In the genomic region with DNA sequence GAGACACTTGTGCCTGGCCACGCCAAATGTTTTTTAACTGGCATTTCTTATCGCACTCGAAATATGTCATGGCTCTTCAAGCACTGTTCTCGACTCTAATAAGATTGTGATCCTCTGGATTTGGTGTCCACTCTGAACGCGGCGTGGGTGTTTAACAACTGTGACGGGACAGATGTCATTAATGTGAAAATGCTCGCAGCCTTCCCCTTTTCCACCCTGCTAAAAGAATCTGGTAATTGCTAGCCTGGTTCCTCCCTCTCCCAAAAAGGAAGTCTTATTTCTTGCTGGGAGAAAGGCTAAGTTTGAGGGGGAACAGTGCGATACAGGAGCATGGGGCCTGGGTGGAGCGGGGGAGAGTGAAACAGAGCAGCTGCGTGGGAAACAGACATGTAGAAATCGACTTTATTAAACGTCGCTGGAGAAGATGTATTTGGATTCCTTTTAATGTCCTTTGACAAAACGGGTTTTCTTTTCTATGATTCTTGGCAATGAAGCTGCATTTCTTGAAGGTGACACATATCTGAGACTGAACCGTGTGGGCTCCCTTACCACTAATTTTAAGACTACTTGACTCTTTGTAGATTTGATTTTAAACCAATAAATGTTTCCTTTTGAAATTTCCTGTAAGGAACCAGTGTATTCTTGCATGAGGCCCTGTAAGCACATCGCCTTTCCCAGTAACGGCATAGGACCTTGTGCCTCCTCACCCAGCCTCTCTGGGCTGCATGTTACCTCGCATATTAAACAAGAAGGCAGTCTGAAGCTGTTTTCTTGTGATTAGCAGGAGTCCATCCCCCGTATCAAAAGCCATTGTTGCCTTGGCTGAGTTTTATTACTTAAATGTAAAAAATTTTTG, we compare ENCODE assay signal across 15 cellular contexts. TPM values are rescaled to one million over a fixed set of nuclear protein-coding genes. Genes with fewer than 3 reads are reported as not detected.
DNase-seq lines count a peak whose midpoint lies in the region; ATAC-seq, FAIRE-seq and TF ChIP-seq lines count a peak whose summit lies in the region.
"Had no signal": no experiment of that assay in that cellular context is flagged by ENCODE, and none has a peak within 500 bp of the region (broad histone marks: within the 10 kb centered on the region; RNA-seq: fewer than 3 reads in every experiment).

No MANE protein-coding gene starts in this region.

- H3K14ac ChIP-seq in H9 (ENCODE audit: insufficient read depth, low read length) (no peak overlapping the region), neuronal stem cell (ENCODE audit: low read length) (no peak overlapping the region)

- H4K8ac ChIP-seq in H9 (replicated peaks; ENCODE audit: insufficient read length, low read depth, low read length) (no peak overlapping the region), neuronal stem cell (ENCODE audit: low read depth, low read length) (no peak overlapping the region)

- no peak overlapping the region for H2AK5ac ChIP-seq in H9 (ENCODE audit: insufficient read length, low read length)
- H2AK5ac ChIP-seq in neuronal stem cell (ENCODE audit: low read depth, low read length): no peak overlapping the region

- H2AFZ ChIP-seq in H9 (ENCODE audit: low read length) (no peak overlapping the region), neuronal stem cell (ENCODE audit: low read length) (no peak overlapping the region)

- no peaks in the 10 kb centered on the region for H3K9me3 ChIP-seq in H9 (ENCODE audit: control insufficient read depth, low read depth, low read length)
- H3K9me3 ChIP-seq in kidney (ENCODE audit: control insufficient read depth in 1 of 2, low read length in 2 of 2): no peaks in the 10 kb centered on the region
- H3K9me3 ChIP-seq in skeletal muscle satellite cell (replicated peaks; ENCODE audit: low read length): no peaks in the 10 kb centered on the region
- H3K9me3 ChIP-seq in neuronal stem cell (replicated peaks in 1 of 2; ENCODE audit: control insufficient read depth in 2 of 2, insufficient read depth in 1 of 2, low read depth in 1 of 2, low read length in 2 of 2): peaks cover 0 to 1% of the 10 kb centered on the region in 2 donors
- H3K9me3 ChIP-seq: right lobe of liver, SJSA1 had no signal

- H3K36me3 ChIP-seq in kidney (ENCODE audit: control insufficient read depth in 1 of 2, insufficient read depth in 2 of 2, low read length in 2 of 2): no peaks in the 10 kb centered on the region
- no peaks in the 10 kb centered on the region for H3K36me3 ChIP-seq in skeletal muscle satellite cell (ENCODE audit: insufficient read depth, low read length)
- no peaks in the 10 kb centered on the region for H3K36me3 ChIP-seq in neuronal stem cell (replicated peaks in 1 of 2; ENCODE audit: control insufficient read depth in 2 of 2, insufficient read depth in 2 of 2, low read length in 2 of 2)
- H3K36me3 ChIP-seq: right lobe of liver, SJSA1 had no signal

- no peak overlapping the region for H3T11ph ChIP-seq in H9 (ENCODE audit: low read length)

- H3K4me3 Mint-ChIP-seq in H9: no peak overlapping the region
- no peak overlapping the region for H3K4me3 Mint-ChIP-seq in activated T-cell treated with anti-CD3 and anti-CD28 coated beads, Interleukin-2, amount 50 U/mL, for 24 hours

- intact Hi-C loops in kidney (cut with DNase I): no loop called here

- H2BK120ac ChIP-seq in H9 (ENCODE audit: low read depth, low read length, poor library complexity, severe bottlenecking): no peak overlapping the region
- H2BK120ac ChIP-seq in neuronal stem cell (ENCODE audit: low read depth, low read length): no peak overlapping the region

- no CpG with 5 or more reads among the region's 21 CpGs for WGBS in H9 (ENCODE audit: extremely low coverage, insufficient read length, low lambda C conversion rate)
- WGBS in neuronal stem cell (ENCODE audit: extremely low coverage in 2 of 2, insufficient read length in 2 of 2, insufficient replicate concordance in 1 of 2), 2 donors: no CpG with 5 or more reads among the region's 21 CpGs

- peak overlapping the region; percentile 73 for H2BK12ac ChIP-seq in H9 (ENCODE audit: insufficient read length, low read depth, low read length)
- H2BK12ac ChIP-seq in neuronal stem cell (ENCODE audit: low read length): no peak overlapping the region

- H4K91ac ChIP-seq in H9 (ENCODE audit: insufficient read length, low read depth, low read length): no peak overlapping the region
- H4K91ac ChIP-seq in neuronal stem cell (ENCODE audit: low read depth, low read length, poor library complexity): no peak overlapping the region

- H3K4me1 ChIP-seq in H9 (ENCODE audit: insufficient read depth, low read length) (no peaks in the 10 kb centered on the region), kidney (ENCODE audit: control insufficient read depth in 1 of 2, insufficient read depth in 1 of 2, low read depth in 1 of 2, low read length in 2 of 2) (no peaks in the 10 kb centered on the region), skeletal muscle satellite cell (ENCODE audit: control insufficient read depth, insufficient read depth, low read length) (peaks cover 24% of the 10 kb centered on the region), neuronal stem cell (ENCODE audit: control insufficient read depth in 2 of 2, insufficient read depth in 1 of 2, low read depth in 1 of 2, low read length in 2 of 2) (peaks cover 0 to 12% of the 10 kb centered on the region in 2 donors)
- H3K4me1 ChIP-seq: SJSA1 had no signal

- TF ChIP-seq CTCF in H9 (conservative IDR thresholded peaks at IDR 0.05): no peak
- no peak for TF ChIP-seq CTCF in kidney (IDR thresholded peaks at IDR 0.05; ENCODE audit: borderline replicate concordance, extremely low read depth, insufficient read depth)

- no peak overlapping the region for H3K56ac ChIP-seq in H9 (ENCODE audit: insufficient read length, low read depth, low read length)

- H3K27ac Mint-ChIP-seq in H9: 0 out of 7 replicates have a peak overlapping the region, but pooled peaks of 1 of the 3 experiments have one; percentile 35
- no peak overlapping the region for H3K27ac Mint-ChIP-seq in activated T-cell treated with anti-CD3 and anti-CD28 coated beads, Interleukin-2, amount 50 U/mL, for 24 hours
- H3K27ac Mint-ChIP-seq: IgD-negative memory B cell had no signal

- H3K18ac ChIP-seq in H9 (ENCODE audit: insufficient read length, low read depth, low read length) (no peak overlapping the region), neuronal stem cell (ENCODE audit: low read length) (no peak overlapping the region)

- no peak overlapping the region for H2BK20ac ChIP-seq in H9 (ENCODE audit: low read depth, low read length, poor library complexity, severe bottlenecking)

- H3K36me3 Mint-ChIP-seq in H9 (ENCODE audit: insufficient read depth in 1 of 3, low read depth in 3 of 3): no peaks in the 10 kb centered on the region
- H3K36me3 Mint-ChIP-seq in activated T-cell treated with anti-CD3 and anti-CD28 coated beads, Interleukin-2, amount 50 U/mL, for 24 hours (ENCODE audit: low read depth): peaks cover 21% of the 10 kb centered on the region

- H3K27ac ChIP-seq in H9 (ENCODE audit: insufficient read length, low read depth, low read length) (peak overlapping the region; percentile 43), caudate nucleus (ENCODE audit: low read depth, low read length) (peak overlapping the region; percentile 19), kidney (ENCODE audit: low read depth in 2 of 2, low read length in 2 of 2) (peak overlapping the region; percentile 7 to 48), neuronal stem cell (replicated peaks; ENCODE audit: low read length) (no peak overlapping the region)
- H3K27ac ChIP-seq: right lobe of liver, SJSA1 had no signal

- peak overlapping the region; percentile 24 to 30 for H3K4me3 ChIP-seq in kidney (ENCODE audit: low read length in 2 of 2)
- H3K4me3 ChIP-seq in skeletal muscle satellite cell (ENCODE audit: low read length): peak overlapping the region; percentile 60
- no peak overlapping the region for H3K4me3 ChIP-seq in neuronal stem cell (ENCODE audit: low read length in 2 of 2)
- H3K4me3 ChIP-seq: right lobe of liver, SJSA1 had no signal

- H3K27me3 ChIP-seq in H9 (ENCODE audit: insufficient read depth, low read length) (no peaks in the 10 kb centered on the region), skeletal muscle satellite cell (ENCODE audit: control insufficient read depth, insufficient read depth, low read length) (no peaks in the 10 kb centered on the region), neuronal stem cell (ENCODE audit: control insufficient read depth in 3 of 3, insufficient read depth in 3 of 3, low read depth in 1 of 3, low read length in 3 of 3) (peaks cover 0 to 21% (median 0%) of the 10 kb centered on the region in 3 experiments)
- H3K27me3 ChIP-seq: right lobe of liver, SJSA1 had no signal

- H3K4me1 Mint-ChIP-seq in H9: peaks cover 5 to 19% of the 10 kb centered on the region in 2 experiments; a peak in 3 of 4 replicates
- H3K4me1 Mint-ChIP-seq in activated T-cell treated with anti-CD3 and anti-CD28 coated beads, Interleukin-2, amount 50 U/mL, for 24 hours (ENCODE audit: low read depth): peaks cover 49% of the 10 kb centered on the region

- FAIRE-seq in kidney (lab: Jason Lieb, UNC): no peak
- FAIRE-seq: endothelial cell of umbilical vein had no signal

- no peaks in the 10 kb centered on the region for H3K79me2 ChIP-seq in H9 (ENCODE audit: insufficient read depth, low read length)

- no peak overlapping the region for H2BK15ac ChIP-seq in H9 (ENCODE audit: low read depth, low read length)
- no peak overlapping the region for H2BK15ac ChIP-seq in neuronal stem cell (ENCODE audit: low read length)

- H3K4ac ChIP-seq in H9 (ENCODE audit: low read depth, low read length) (no peak overlapping the region), neuronal stem cell (ENCODE audit: low read length) (no peak overlapping the region)

- H3K79me1 ChIP-seq in H9 (ENCODE audit: insufficient read depth, low read depth, low read length, poor library complexity, severe bottlenecking) (no peaks in the 10 kb centered on the region), neuronal stem cell (ENCODE audit: low read depth, low read length) (no peaks in the 10 kb centered on the region)

- DNase-seq in H9 (no peak), caudate nucleus (lab: John Stamatoyannopoulos, UW) (peak in 26 of 61 donors; percentile 10 to 66 (median 37)), kidney (no peak), SW480 (ENCODE audit: low spot score) (no peak), neuronal stem cell (ENCODE audit: low spot score) (no peak)
- no peak for DNase-seq in activated T-cell treated with anti-CD3 and anti-CD28 coated beads, Interleukin-2, amount 50 U/mL, for 24 hours
- DNase-seq: islet precursor cell; right lobe of liver; stimulated activated CD8-positive, alpha-beta memory T cell treated with anti-CD3 and anti-CD28 coated beads, Interleukin-4, amount 100 ng/mL, for 48 hours had no signal

- no peak overlapping the region for H3K9ac ChIP-seq in H9 (ENCODE audit: extremely low read depth, insufficient read length, low read length)
- H3K9ac ChIP-seq in kidney (ENCODE audit: low read length in 2 of 2): no peak overlapping the region
- peak overlapping the region; percentile 71 for H3K9ac ChIP-seq in skeletal muscle satellite cell (ENCODE audit: low read depth, low read length)
- H3K9ac ChIP-seq in neuronal stem cell (ENCODE audit: low read depth, low read length, poor library complexity): no peak overlapping the region

- no peaks in the 10 kb centered on the region for H4K20me1 ChIP-seq in H9 (ENCODE audit: control insufficient read depth, insufficient read depth, insufficient read length)

- H3K4me2 ChIP-seq in H9 (ENCODE audit: insufficient read depth, insufficient read length, low read length): no peak overlapping the region
- peak overlapping the region; percentile 82 for H3K4me2 ChIP-seq in skeletal muscle satellite cell (ENCODE audit: low read length)
- no peak overlapping the region for H3K4me2 ChIP-seq in neuronal stem cell (ENCODE audit: insufficient read depth, low read length, poor library complexity, severe bottlenecking)

- no peak overlapping the region for H2BK5ac ChIP-seq in H9 (ENCODE audit: insufficient read length, low read length)
- no peak overlapping the region for H2BK5ac ChIP-seq in neuronal stem cell (ENCODE audit: low read length)

- no peaks in the 10 kb centered on the region for H3K23me2 ChIP-seq in H9 (ENCODE audit: insufficient read length, low read depth, low read length, poor library complexity, severe bottlenecking)

- H3K9me3 Mint-ChIP-seq in H9: no peaks in the 10 kb centered on the region
- H3K9me3 Mint-ChIP-seq in activated T-cell treated with anti-CD3 and anti-CD28 coated beads, Interleukin-2, amount 50 U/mL, for 24 hours: no peaks in the 10 kb centered on the region
- H3K9me3 Mint-ChIP-seq: IgD-negative memory B cell had no signal

- H3K27me3 Mint-ChIP-seq in H9 (ENCODE audit: low read depth): no peaks in the 10 kb centered on the region
- H3K27me3 Mint-ChIP-seq in activated T-cell treated with anti-CD3 and anti-CD28 coated beads, Interleukin-2, amount 50 U/mL, for 24 hours: no peaks in the 10 kb centered on the region
- H3K27me3 Mint-ChIP-seq: IgD-negative memory B cell had no signal

- ATAC-seq in GM21529 (IDR thresholded peaks at IDR 0.05; ENCODE audit: unreplicated experiment): no peak

- H3K23ac ChIP-seq in H9 (ENCODE audit: insufficient read length, low read depth, low read length): no peak overlapping the region
- H3K23ac ChIP-seq in neuronal stem cell (ENCODE audit: low read depth, low read length, poor library complexity): no peak overlapping the region

- no peak overlapping the region for H4K5ac ChIP-seq in H9 (ENCODE audit: insufficient read length, low read depth, low read length)

RNA-seq across cellular contexts. Expression of a gene that starts 17.8 kb away (rescaled TPM):
- 101 and 109 TPM in 2 replicates for total RNA-seq in H9 (2021)
- total RNA-seq in kidney: 170 TPM
- 182 TPM for polyA plus RNA-seq in kidney (ENCODE audit: insufficient read depth, low read depth, low replicate concordance)
- total RNA-seq in skeletal muscle satellite cell (2012; rRNA removed): 58.3 and 65.9 TPM in 2 replicates
- polyA plus RNA-seq in neuronal stem cell (2013, experiment 1 of 2): 124 TPM
- polyA plus RNA-seq in neuronal stem cell (2013, experiment 2 of 2): 123 TPM

RNA-seq across cellular contexts. Expression of a gene that starts 51.5 kb away (rescaled TPM):
- total RNA-seq in H9 (2021) (not detected in 2 replicates), kidney (1.0 TPM)
- not detected for polyA plus RNA-seq in kidney (ENCODE audit: insufficient read depth, low read depth, low replicate concordance)
- 0.25 TPM in 1 of 2 replicates, not detected in the other for total RNA-seq in skeletal muscle satellite cell (2012; rRNA removed)
- polyA plus RNA-seq in neuronal stem cell (2013, experiment 1 of 2): not detected
- not detected for polyA plus RNA-seq in neuronal stem cell (2013, experiment 2 of 2)
- total RNA-seq: endothelial cell of umbilical vein, NCI-H460, SJSA1 had no signal
- polyA plus RNA-seq: endothelial cell of umbilical vein, IgD-negative memory B cell had no signal

Comparison
In these comparisons a context has a peak if more than half of its experiments do, and no peak if none do; other contexts are left out.
1. H3K4me3 ChIP-seq: peak in kidney (2 of 2) and skeletal muscle satellite cell (single experiment); none in neuronal stem cell (0 of 2).